9 cellular contexts compared by ENCODE assay signal in the genomic region with DNA sequence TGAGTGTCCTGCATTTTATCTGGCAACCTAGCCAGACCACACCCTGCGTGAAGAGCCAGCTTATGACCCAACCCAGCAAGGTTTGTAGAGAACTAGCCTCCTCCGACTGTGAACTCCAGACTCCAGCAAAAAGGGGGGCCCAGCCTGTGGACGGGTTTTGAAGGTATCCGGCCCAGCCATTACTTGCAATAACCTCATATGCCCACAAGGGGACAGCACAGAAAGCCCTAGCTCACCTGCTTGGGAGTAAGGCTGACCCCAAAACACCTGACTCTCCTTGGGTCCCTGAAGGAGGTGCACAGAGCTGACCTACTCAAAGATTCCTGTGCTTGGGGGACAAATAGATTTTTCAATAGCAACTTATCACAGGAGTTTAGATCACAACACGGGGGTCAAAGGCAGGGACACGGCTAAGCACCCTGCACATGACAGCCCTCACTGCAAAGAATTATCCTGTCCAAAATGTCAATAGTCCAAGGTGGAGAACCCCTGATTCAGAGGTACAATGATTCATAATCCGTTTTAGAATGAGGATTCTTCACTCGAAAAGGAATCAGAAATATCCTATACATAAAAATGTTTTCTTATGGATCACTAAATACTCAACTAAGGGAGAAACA. TPM values are rescaled to one million over a fixed set of nuclear protein-coding genes. Genes with fewer than 3 reads are reported as not detected.
DNase-seq lines count a peak whose midpoint lies in the region; ATAC-seq and TF ChIP-seq lines count a peak whose summit lies in the region.
"Had no signal": no experiment of that assay in that cellular context is flagged by ENCODE, and none has a peak within 500 bp of the region (broad histone marks: within the 10 kb centered on the region; RNA-seq: fewer than 3 reads in every experiment).

No MANE protein-coding gene starts in this region.

- H3K9me3 ChIP-seq in naive thymus-derived CD4-positive, alpha-beta T cell (ENCODE audit: control insufficient read depth in 2 of 3, low read length in 3 of 3) = no peaks in the 10 kb centered on the region

- CTCF ChIA-PET in naive thymus-derived CD4-positive, alpha-beta T cell (lab: Charles Lee) = interaction anchor here (0.8 to 2.0 kb wide), 7 partner anchors 19 to 122 kb away, joined by 3 to 7 read pairs (median 5); partner anchors contain the start of gene EPHB6

- no peak overlapping the region for H3K4me3 ChIP-seq in naive thymus-derived CD4-positive, alpha-beta T cell (ENCODE audit: low read length)

- no peaks in the 10 kb centered on the region for H3K4me1 ChIP-seq in naive thymus-derived CD4-positive, alpha-beta T cell (ENCODE audit: control insufficient read depth in 2 of 2, insufficient read depth in 2 of 2, low read length in 2 of 2)

- peak; percentile 60 for DNase-seq in AG20443 (ENCODE audit: low spot score)
- peak; percentile 22 for DNase-seq in T-helper 2 cell treated with Interferon-gamma antibody and Interleukin-4, amounts not matched to agents 5 μg/mL and 100 μg/mL, for 36 hours (ENCODE audit: low spot score)
- no peak for DNase-seq in chondrocyte (ENCODE audit: low spot score)
- DNase-seq in naive thymus-derived CD4-positive, alpha-beta T cell = peak; percentile 29 to 60 (median 53)
- no peak for DNase-seq in NCI-H187 treated with DMSO at 0.1 percent for 48 hours (lab: John Stamatoyannopoulos, UW)

- POLR2A ChIA-PET in naive thymus-derived CD4-positive, alpha-beta T cell (lab: Charles Lee) = interaction anchor here (0.7 kb wide), 1 partner anchor 29 kb away, joined by 3 read pairs; no protein-coding TSS in a partner anchor

- ATAC-seq in GM18868 (IDR thresholded peaks at IDR 0.05; ENCODE audit: unreplicated experiment) (peak; percentile 68), HG03354 (IDR thresholded peaks at IDR 0.05; ENCODE audit: poor library complexity, severe bottlenecking, unreplicated experiment) (peak; percentile 84), HG03196 (IDR thresholded peaks at IDR 0.05; ENCODE audit: unreplicated experiment) (no peak)
- ATAC-seq in naive thymus-derived CD4-positive, alpha-beta T cell = peak; percentile 76

- intact Hi-C loops in naive thymus-derived CD4-positive, alpha-beta T cell (cut with micrococcal nuclease) = loop anchor here (1.0 to 5.0 kb wide), 5 partner anchors 27 to 334 kb away; no protein-coding TSS in a partner anchor

- H3K27me3 ChIP-seq in naive thymus-derived CD4-positive, alpha-beta T cell (ENCODE audit: control insufficient read depth in 2 of 2, insufficient read depth in 2 of 2, low read length in 2 of 2) = no peaks in the 10 kb centered on the region

- H3K9me3 Mint-ChIP-seq in T-helper 2 cell treated with Interferon-gamma antibody and Interleukin-4, amounts not matched to agents 5 μg/mL and 100 μg/mL, for 36 hours = no peaks in the 10 kb centered on the region
- H3K9me3 Mint-ChIP-seq in chondrocyte (ENCODE audit: low read depth) = no peaks in the 10 kb centered on the region
- H3K9me3 Mint-ChIP-seq in naive thymus-derived CD4-positive, alpha-beta T cell = no peaks in the 10 kb centered on the region

- no peaks in the 10 kb centered on the region for H3K36me3 ChIP-seq in naive thymus-derived CD4-positive, alpha-beta T cell (ENCODE audit: control insufficient read depth in 2 of 3, insufficient read depth in 3 of 3, low read length in 3 of 3)

- H3K4me1 Mint-ChIP-seq in T-helper 2 cell treated with Interferon-gamma antibody and Interleukin-4, amounts not matched to agents 5 μg/mL and 100 μg/mL, for 36 hours (ENCODE audit: low read depth) = no peaks in the 10 kb centered on the region
- H3K4me1 Mint-ChIP-seq in chondrocyte (ENCODE audit: low read depth) = no peaks in the 10 kb centered on the region
- no peaks in the 10 kb centered on the region for H3K4me1 Mint-ChIP-seq in naive thymus-derived CD4-positive, alpha-beta T cell

- no peaks in the 10 kb centered on the region for H3K36me3 Mint-ChIP-seq in T-helper 2 cell treated with Interferon-gamma antibody and Interleukin-4, amounts not matched to agents 5 μg/mL and 100 μg/mL, for 36 hours (ENCODE audit: low read depth)
- no peaks in the 10 kb centered on the region for H3K36me3 Mint-ChIP-seq in chondrocyte (ENCODE audit: low read depth)
- no peaks in the 10 kb centered on the region for H3K36me3 Mint-ChIP-seq in naive thymus-derived CD4-positive, alpha-beta T cell

- H3K27me3 Mint-ChIP-seq in T-helper 2 cell treated with Interferon-gamma antibody and Interleukin-4, amounts not matched to agents 5 μg/mL and 100 μg/mL, for 36 hours (ENCODE audit: low read depth) = peaks cover 10% of the 10 kb centered on the region
- H3K27me3 Mint-ChIP-seq in chondrocyte (ENCODE audit: low read depth) = peaks cover 31% of the 10 kb centered on the region
- H3K27me3 Mint-ChIP-seq in naive thymus-derived CD4-positive, alpha-beta T cell = peaks cover 0 to 20% (median 2%) of the 10 kb centered on the region in 5 donors

- H3K27ac ChIP-seq in naive thymus-derived CD4-positive, alpha-beta T cell (ENCODE audit: low read depth, low read length) = no peak overlapping the region

- TF ChIP-seq CTCF in chondrocyte (IDR thresholded peaks at IDR 0.05) = peak; percentile 70

- H3K27ac Mint-ChIP-seq in T-helper 2 cell treated with Interferon-gamma antibody and Interleukin-4, amounts not matched to agents 5 μg/mL and 100 μg/mL, for 36 hours = no peak overlapping the region
- no peak overlapping the region for H3K27ac Mint-ChIP-seq in chondrocyte (ENCODE audit: unreplicated experiment)
- H3K27ac Mint-ChIP-seq in naive thymus-derived CD4-positive, alpha-beta T cell = no peak overlapping the region

- H3K4me3 Mint-ChIP-seq in T-helper 2 cell treated with Interferon-gamma antibody and Interleukin-4, amounts not matched to agents 5 μg/mL and 100 μg/mL, for 36 hours = no peak overlapping the region
- no peak overlapping the region for H3K4me3 Mint-ChIP-seq in chondrocyte (ENCODE audit: unreplicated experiment)
- no peak overlapping the region for H3K4me3 Mint-ChIP-seq in naive thymus-derived CD4-positive, alpha-beta T cell

RNA-seq across cellular contexts. Expression of gene TRPV6, which starts 4.5 kb away (rescaled TPM):
- 1.1 TPM in 1 of 3 replicates, not detected in the others for total RNA-seq in chondrocyte
- under 1 TPM in 1 of 5 experiments, not detected in 4; 0.05 TPM for total RNA-seq in naive thymus-derived CD4-positive, alpha-beta T cell
- not detected for polyA plus RNA-seq in naive thymus-derived CD4-positive, alpha-beta T cell

RNA-seq across cellular contexts. Expression of gene EPHB6, which starts 26.1 kb away (rescaled TPM):
- total RNA-seq in chondrocyte = 0.22 to 2.1 TPM (median 0.31 TPM) in 3 replicates
- total RNA-seq in naive thymus-derived CD4-positive, alpha-beta T cell = 100 to 1,000 TPM in 2 of 5 experiments, 10 to 100 TPM in 2, 1 to 10 TPM in 1; 9.8 to 110 (median 78.8) TPM
- 10 to 100 TPM; 36.9 to 55.6 TPM for polyA plus RNA-seq in naive thymus-derived CD4-positive, alpha-beta T cell

RNA-seq across cellular contexts. Expression of gene TRPV5, which starts 52.5 kb away (rescaled TPM):
- not detected in 3 replicates for total RNA-seq in chondrocyte
- total RNA-seq in naive thymus-derived CD4-positive, alpha-beta T cell = not detected
- polyA plus RNA-seq in naive thymus-derived CD4-positive, alpha-beta T cell = not detected
- total RNA-seq: mononuclear cell had no signal

RNA-seq across cellular contexts. Expression of gene LLCFC1, which starts 58.3 kb away (rescaled TPM):
- total RNA-seq in chondrocyte = not detected in 3 replicates
- under 1 TPM in 1 of 5 experiments, not detected in 4; 0.76 TPM for total RNA-seq in naive thymus-derived CD4-positive, alpha-beta T cell
- polyA plus RNA-seq in naive thymus-derived CD4-positive, alpha-beta T cell = not detected
- total RNA-seq: mononuclear cell had no signal

Comparison
In these comparisons a context has a peak if more than half of its experiments do, and no peak if none do; other contexts are left out.
1. DNase-seq: peak in AG20443 (single experiment), T-helper 2 cell treated with Interferon-gamma antibody and Interleukin-4, amounts not matched to agents 5 μg/mL and 100 μg/mL, for 36 hours (single experiment) and naive thymus-derived CD4-positive, alpha-beta T cell (9 of 9); none in chondrocyte (single experiment) and NCI-H187 treated with DMSO at 0.1 percent for 48 hours (single experiment).